1 cellular context compared by ENCODE assay signal in the genomic region with DNA sequence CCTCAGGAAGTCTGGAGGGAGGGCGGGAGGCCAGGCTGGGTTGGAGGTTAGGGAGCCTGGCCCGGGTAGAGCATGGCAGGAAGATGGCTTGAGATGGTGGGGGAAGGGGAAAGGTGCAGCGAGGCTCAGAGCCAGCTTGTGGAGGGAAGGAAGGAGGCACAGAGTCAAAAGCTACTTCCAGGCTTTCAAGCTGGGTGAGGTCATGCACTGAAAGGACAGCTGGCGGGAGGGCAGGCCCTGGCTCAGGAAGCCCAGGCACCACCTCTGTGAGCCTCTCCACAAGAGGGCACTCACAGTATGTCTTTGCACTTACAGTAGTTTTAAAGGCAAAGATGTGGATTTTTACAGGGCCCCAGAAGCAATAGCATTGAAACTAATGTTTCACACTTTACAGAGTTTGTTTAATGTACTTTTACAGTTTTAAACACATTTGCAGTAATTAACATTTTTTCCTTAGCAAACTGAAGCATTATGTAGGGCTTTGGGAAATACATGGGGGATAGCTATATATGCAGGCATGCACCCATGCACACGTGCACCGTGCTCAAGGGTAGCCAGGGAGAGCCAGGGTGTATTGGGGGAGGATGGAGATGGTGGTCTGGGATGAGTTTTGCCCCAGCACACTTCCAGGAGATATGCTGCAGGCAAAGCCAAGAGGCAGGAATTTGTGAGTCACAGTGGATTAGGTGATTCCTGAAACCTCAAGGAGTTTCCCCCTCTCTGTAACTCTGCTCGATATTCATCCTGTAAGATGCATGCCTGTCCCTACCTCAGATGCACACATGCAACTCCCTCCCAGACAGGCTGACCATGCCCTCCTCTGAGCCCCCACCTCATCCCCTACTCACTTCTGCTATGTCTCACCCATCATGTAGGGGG.
TF ChIP-seq lines count a peak whose summit lies in the region.

No MANE protein-coding gene starts in this region.

TF ChIP-seq in HepG2, 621 proteins besides CTCF, POLR2A, EP300 and RAD21 (continued from another document and continues in another):
- TF ChIP-seq, protein P1, sequence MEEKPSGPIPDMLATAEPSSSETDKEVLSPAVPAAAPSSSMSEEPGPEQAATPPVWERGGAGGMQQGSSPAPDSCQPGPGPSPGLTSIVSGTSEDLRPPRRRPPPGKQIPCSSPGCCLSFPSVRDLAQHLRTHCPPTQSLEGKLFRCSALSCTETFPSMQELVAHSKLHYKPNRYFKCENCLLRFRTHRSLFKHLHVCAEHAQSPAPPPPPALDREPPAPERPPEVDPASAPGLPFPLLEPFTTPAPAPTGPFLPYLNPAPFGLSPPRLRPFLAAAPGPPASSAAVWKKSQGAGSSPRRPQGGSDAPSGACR (CRISPR knock-in tag; IDR thresholded peaks at IDR 0.05): no peak
- TF ChIP-seq ZNF800 (CRISPR knock-in tag; IDR thresholded peaks at IDR 0.05) (no peak), THAP11 (CRISPR knock-in tag; IDR thresholded peaks at IDR 0.05) (peak; percentile 15; the same call in 1 of the 2 replicates), SMARCE1 (IDR thresholded peaks at IDR 0.05; ENCODE audit: borderline replicate concordance) (no peak), HMGXB4 (CRISPR knock-in tag; IDR thresholded peaks at IDR 0.05; ENCODE audit: borderline replicate concordance in 1 of 2, low read depth in 1 of 2) (peak in 1 of 2 experiments; percentile 48; a peak in 2 of 4 replicates), ZNF7 (CRISPR knock-in tag; IDR thresholded peaks at IDR 0.05) (no peak), SAP130 (CRISPR knock-in tag; IDR thresholded peaks at IDR 0.05; ENCODE audit: low read depth) (peak; percentile 58), TFDP2 (CRISPR knock-in tag; IDR thresholded peaks at IDR 0.05) (peak; percentile 28; the same call in 1 of the 2 replicates), ZNF883 (CRISPR knock-in tag; IDR thresholded peaks at IDR 0.05; ENCODE audit: not compliant biosample characterization) (peak; percentile 49), ZBED4 (CRISPR knock-in tag; IDR thresholded peaks at IDR 0.05; ENCODE audit: borderline replicate concordance) (0 out of 2 replicates have a peak, but pooled peaks have one; percentile 9), ZNF558 (CRISPR knock-in tag; IDR thresholded peaks at IDR 0.05; ENCODE audit: borderline replicate concordance) (no peak), STAG1 (CRISPR knock-in tag; IDR thresholded peaks at IDR 0.05) (peak; percentile 77), MAX (IDR thresholded peaks at IDR 0.05) (peak; percentile 38; the same call in 1 of the 2 replicates), MAZ (IDR thresholded peaks at IDR 0.05; ENCODE audit: borderline replicate concordance, low read depth, low read length) (no peak), MAZ (CRISPR knock-in tag; IDR thresholded peaks at IDR 0.05; ENCODE audit: low read depth) (peak; percentile 66; the same call in 1 of the 2 replicates), IRF1 (CRISPR knock-in tag; IDR thresholded peaks at IDR 0.05; ENCODE audit: low read depth) (no peak), ETV5 (CRISPR knock-in tag; IDR thresholded peaks at IDR 0.05; ENCODE audit: borderline replicate concordance) (peak; percentile 37; the same call in 1 of the 2 replicates), HIC2 (CRISPR knock-in tag; IDR thresholded peaks at IDR 0.05; ENCODE audit: low read depth) (no peak), ZNF547 (CRISPR knock-in tag; IDR thresholded peaks at IDR 0.05) (0 out of 2 replicates have a peak, but pooled peaks have one; percentile 27), ELF3 (CRISPR knock-in tag; IDR thresholded peaks at IDR 0.05) (peak; percentile 58), RXRB (CRISPR knock-in tag; IDR thresholded peaks at IDR 0.05; ENCODE audit: borderline replicate concordance) (peak; percentile 41; the same call in 1 of the 2 replicates)
- TF ChIP-seq, protein P2, sequence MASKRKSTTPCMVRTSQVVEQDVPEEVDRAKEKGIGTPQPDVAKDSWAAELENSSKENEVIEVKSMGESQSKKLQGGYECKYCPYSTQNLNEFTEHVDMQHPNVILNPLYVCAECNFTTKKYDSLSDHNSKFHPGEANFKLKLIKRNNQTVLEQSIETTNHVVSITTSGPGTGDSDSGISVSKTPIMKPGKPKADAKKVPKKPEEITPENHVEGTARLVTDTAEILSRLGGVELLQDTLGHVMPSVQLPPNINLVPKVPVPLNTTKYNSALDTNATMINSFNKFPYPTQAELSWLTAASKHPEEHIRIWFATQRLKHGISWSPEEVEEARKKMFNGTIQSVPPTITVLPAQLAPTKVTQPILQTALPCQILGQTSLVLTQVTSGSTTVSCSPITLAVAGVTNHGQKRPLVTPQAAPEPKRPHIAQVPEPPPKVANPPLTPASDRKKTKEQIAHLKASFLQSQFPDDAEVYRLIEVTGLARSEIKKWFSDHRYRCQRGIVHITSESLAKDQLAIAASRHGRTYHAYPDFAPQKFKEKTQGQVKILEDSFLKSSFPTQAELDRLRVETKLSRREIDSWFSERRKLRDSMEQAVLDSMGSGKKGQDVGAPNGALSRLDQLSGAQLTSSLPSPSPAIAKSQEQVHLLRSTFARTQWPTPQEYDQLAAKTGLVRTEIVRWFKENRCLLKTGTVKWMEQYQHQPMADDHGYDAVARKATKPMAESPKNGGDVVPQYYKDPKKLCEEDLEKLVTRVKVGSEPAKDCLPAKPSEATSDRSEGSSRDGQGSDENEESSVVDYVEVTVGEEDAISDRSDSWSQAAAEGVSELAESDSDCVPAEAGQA (IDR thresholded peaks at IDR 0.05; ENCODE audit: low read depth): no peak
- TF ChIP-seq, protein P2 (CRISPR knock-in tag; IDR thresholded peaks at IDR 0.05; ENCODE audit: borderline replicate concordance): no peak
- TF ChIP-seq, protein P3, sequence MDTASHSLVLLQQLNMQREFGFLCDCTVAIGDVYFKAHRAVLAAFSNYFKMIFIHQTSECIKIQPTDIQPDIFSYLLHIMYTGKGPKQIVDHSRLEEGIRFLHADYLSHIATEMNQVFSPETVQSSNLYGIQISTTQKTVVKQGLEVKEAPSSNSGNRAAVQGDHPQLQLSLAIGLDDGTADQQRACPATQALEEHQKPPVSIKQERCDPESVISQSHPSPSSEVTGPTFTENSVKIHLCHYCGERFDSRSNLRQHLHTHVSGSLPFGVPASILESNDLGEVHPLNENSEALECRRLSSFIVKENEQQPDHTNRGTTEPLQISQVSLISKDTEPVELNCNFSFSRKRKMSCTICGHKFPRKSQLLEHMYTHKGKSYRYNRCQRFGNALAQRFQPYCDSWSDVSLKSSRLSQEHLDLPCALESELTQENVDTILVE (CRISPR knock-in tag; IDR thresholded peaks at IDR 0.05): 0 out of 2 replicates have a peak, but pooled peaks have one; percentile 39
